In the genomic region with DNA sequence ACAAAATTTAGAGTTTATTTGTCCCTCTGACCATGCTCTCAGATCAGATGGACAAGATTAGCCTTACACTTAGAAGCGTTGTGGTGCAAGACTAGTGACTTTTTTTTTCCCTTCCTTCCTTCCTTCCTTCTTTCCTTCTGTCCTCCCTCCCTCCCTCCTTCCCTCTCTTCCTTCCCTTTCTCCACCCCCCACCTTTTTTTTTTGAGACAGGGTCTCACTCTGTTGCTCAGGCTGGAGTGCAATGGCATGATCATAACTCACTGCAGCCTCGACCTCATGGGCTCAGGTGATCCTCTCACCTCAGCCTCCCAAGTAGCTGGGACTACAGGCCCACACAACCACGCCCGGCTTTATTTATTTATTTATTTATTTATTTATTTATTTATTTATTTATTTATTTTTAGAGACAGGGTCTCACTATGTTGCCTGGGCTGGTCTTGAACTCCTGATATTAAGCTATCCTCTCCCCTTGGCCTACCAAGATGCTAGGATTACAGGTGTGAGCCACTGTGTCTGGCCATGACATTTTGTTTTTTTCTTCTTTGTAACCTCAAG, we compare ENCODE assay signal across 8 cellular contexts. TPM values are rescaled to one million over a fixed set of nuclear protein-coding genes. Genes with fewer than 3 reads are reported as not detected.
DNase-seq lines count a peak whose midpoint lies in the region; ATAC-seq and TF ChIP-seq lines count a peak whose summit lies in the region.
"Not testable (repeated sequence)": the region's sequence is repeated elsewhere in the genome, so short reads cannot be mapped to it uniquely, and the experiment has no call there.

No MANE protein-coding gene starts in this region.

- not testable (repeated sequence) for H3K9me1 ChIP-seq in IMR-90 (ENCODE audit: insufficient read depth, low read length)

- H3K79me2 ChIP-seq in fibroblast of lung (ENCODE audit: control insufficient read depth, insufficient read depth, low read length); neural progenitor cell (ENCODE audit: low read depth): not testable (repeated sequence)

- not testable (repeated sequence) for ATAC-seq in IMR-90 (ENCODE audit: low read depth); left lung; stimulated activated naive CD8-positive, alpha-beta T cell treated with anti-CD3 and anti-CD28 coated beads, Interleukin-15, amount 100 ng/mL, for 72 hours

- intact Hi-C loops in IMR-90 (cut with micrococcal nuclease); left lung (cut with DNase I): not testable (repeated sequence)

- not testable (repeated sequence) for H2AK5ac ChIP-seq in IMR-90 (ENCODE audit: low read depth, low read length)

- H4K91ac ChIP-seq in IMR-90 (ENCODE audit: insufficient read depth, low read depth, low read length): not testable (repeated sequence)

- not testable (repeated sequence) for H3K27me3 Mint-ChIP-seq in activated CD4-positive, alpha-beta memory T cell treated with anti-CD3 and anti-CD28 coated beads, Interleukin-2, amount 10 ng/mL, durations not matched to agents 7 days and 5 days; neural progenitor cell (ENCODE audit: insufficient read depth, low read depth); stimulated activated naive CD8-positive, alpha-beta T cell treated with anti-CD3 and anti-CD28 coated beads, Interleukin-15, amount 100 ng/mL, for 72 hours

- TF ChIP-seq RAD21 in IMR-90 (IDR thresholded peaks at IDR 0.05; ENCODE audit: low read length): not testable (repeated sequence)

- peaks cover 7 to 14% of the 10 kb centered on the region in 2 experiments; a peak in 3 of 4 replicates for H3K79me1 ChIP-seq in IMR-90 (ENCODE audit: low read depth in 1 of 2, low read length in 2 of 2)

- H3K9ac ChIP-seq in IMR-90 (ENCODE audit: low read depth, low read length): peak overlapping the region; percentile 69; the same call in 1 of the 2 replicates
- not testable (repeated sequence) for H3K9ac ChIP-seq in fibroblast of lung (ENCODE audit: insufficient read depth, low read length); neural progenitor cell

- peak overlapping the region; percentile 81 for H3K23ac ChIP-seq in IMR-90 (ENCODE audit: low read depth, low read length)

- H3K4ac ChIP-seq in IMR-90 (ENCODE audit: low read depth, low read length): not testable (repeated sequence)

- not testable (repeated sequence) for BruUV-seq in IMR-90 (replicated peaks; lab: Mats Ljungman, UMichigan)

- H3K4me2 ChIP-seq in IMR-90 (ENCODE audit: low read depth, low read length) (peak overlapping the region; percentile 98), fibroblast of lung (ENCODE audit: extremely low read depth, insufficient read depth, low read length) (peak overlapping the region; percentile 95), neural progenitor cell (peak overlapping the region; percentile 93)

- H3K4me3 ChIP-seq in AG10803 (ENCODE audit: low read length) (peak overlapping the region; percentile 68), IMR-90 (ENCODE audit: insufficient read depth, low read depth, low read length) (peak overlapping the region; percentile 68), brain microvascular endothelial cell (ENCODE audit: low read depth, low read length) (peak overlapping the region; percentile 61), fibroblast of lung (replicated peaks in 1 of 4; ENCODE audit: control extremely low read depth in 1 of 4, insufficient read depth in 1 of 4, low read depth in 3 of 4, low read length in 4 of 4) (peak overlapping the region in 2 of 4 experiments; percentile 66 to 73), left lung (peak overlapping the region; percentile 45 to 58), neural progenitor cell (peak overlapping the region; percentile 66)

- CTCF ChIA-PET in IMR-90 (lab: Yijun Ruan, JAX): interaction anchor here (0.8 to 1.0 kb wide), 2 partner anchors 35 to 55 kb away, joined by 3 to 4 read pairs; no protein-coding TSS in a partner anchor
- CTCF ChIA-PET in activated CD4-positive, alpha-beta memory T cell treated with anti-CD3 and anti-CD28 coated beads, Interleukin-2, amount 10 ng/mL, durations not matched to agents 7 days and 5 days (lab: Charles Lee): interaction anchor here (0.5 kb wide), 1 partner anchor 557 kb away, joined by 3 read pairs; no protein-coding TSS in a partner anchor

- H4K8ac ChIP-seq in IMR-90 (ENCODE audit: low read depth in 2 of 2, low read length in 2 of 2): peak overlapping the region; percentile 54 to 85; a peak in 3 of 4 replicates

- in situ Hi-C loops in IMR-90 (cut with MboI; ENCODE audit: low sequenced_read_pairs); brain microvascular endothelial cell (cut with HindIII; ENCODE audit: low pct_ligation_motif_present, low sequenced_read_pairs): not testable (repeated sequence)

- H3K27ac ChIP-seq in IMR-90 (ENCODE audit: insufficient read depth, low read length); brain microvascular endothelial cell; fibroblast of lung (ENCODE audit: insufficient read depth, low read length); left lung; neural progenitor cell: not testable (repeated sequence)

- H3K14ac ChIP-seq in IMR-90 (replicated peaks; ENCODE audit: low read depth, low read length): peak overlapping the region; percentile 72; the same call in 1 of the 2 replicates

- not testable (repeated sequence) for H2BK5ac ChIP-seq in IMR-90 (ENCODE audit: low read depth, low read length, poor library complexity, severe bottlenecking)

- H3K9me3 Mint-ChIP-seq in activated CD4-positive, alpha-beta memory T cell treated with anti-CD3 and anti-CD28 coated beads, Interleukin-2, amount 10 ng/mL, durations not matched to agents 7 days and 5 days; neural progenitor cell; stimulated activated naive CD8-positive, alpha-beta T cell treated with anti-CD3 and anti-CD28 coated beads, Interleukin-15, amount 100 ng/mL, for 72 hours: not testable (repeated sequence)

- not testable (repeated sequence) for H3K9me3 ChIP-seq in IMR-90 (ENCODE audit: control insufficient read depth, insufficient read depth, low read length); fibroblast of lung (ENCODE audit: control insufficient read depth, insufficient read depth, low read depth, low read length); left lung; neural progenitor cell (ENCODE audit: low read depth)

- not testable (repeated sequence) for H4K20me1 ChIP-seq in IMR-90 (ENCODE audit: insufficient read depth, low read length); fibroblast of lung (ENCODE audit: control insufficient read depth, extremely low read depth, insufficient read depth, low read length)
- peaks cover 11% of the 10 kb centered on the region for H4K20me1 ChIP-seq in neural progenitor cell (ENCODE audit: low read depth)

- H2AK9ac ChIP-seq in IMR-90 (replicated peaks; ENCODE audit: low read depth, low read length, poor library complexity): not testable (repeated sequence)

- not testable (repeated sequence) for H3K18ac ChIP-seq in IMR-90 (ENCODE audit: low read depth, low read length)

- not testable (repeated sequence) for H3K27me3 ChIP-seq in IMR-90 (ENCODE audit: control insufficient read depth, insufficient read depth, low read length); brain microvascular endothelial cell (replicated peaks); fibroblast of lung (ENCODE audit: control insufficient read depth, insufficient read depth, low read length); neural progenitor cell
- peaks cover 0 to 13% of the 10 kb centered on the region in 2 donors for H3K27me3 ChIP-seq in left lung

- POLR2A ChIA-PET in IMR-90 (lab: Charles Lee; ENCODE audit: unreplicated experiment): not testable (repeated sequence)
- POLR2A ChIA-PET in activated CD4-positive, alpha-beta memory T cell treated with anti-CD3 and anti-CD28 coated beads, Interleukin-2, amount 10 ng/mL, durations not matched to agents 7 days and 5 days (lab: Charles Lee): interaction anchor here (0.8 to 1.9 kb wide), 3 partner anchors 23 to 172 kb away, joined by 3 to 11 read pairs (median 4); a partner anchor contains a TSS

- H3K4me1 Mint-ChIP-seq in activated CD4-positive, alpha-beta memory T cell treated with anti-CD3 and anti-CD28 coated beads, Interleukin-2, amount 10 ng/mL, durations not matched to agents 7 days and 5 days: peaks cover 20% of the 10 kb centered on the region
- H3K4me1 Mint-ChIP-seq in neural progenitor cell: not testable (repeated sequence)
- H3K4me1 Mint-ChIP-seq in stimulated activated naive CD8-positive, alpha-beta T cell treated with anti-CD3 and anti-CD28 coated beads, Interleukin-15, amount 100 ng/mL, for 72 hours: peaks cover 22% of the 10 kb centered on the region

- dilution Hi-C loops in IMR-90 (cut with HindIII; ENCODE audit: low sequenced_read_pairs, unreplicated experiment): not testable (repeated sequence)

- not testable (repeated sequence) for TF ChIP-seq CTCF in AG10803 (conservative IDR thresholded peaks at IDR 0.05; ENCODE audit: low read length); IMR-90 (conservative IDR thresholded peaks at IDR 0.05; ENCODE audit: low read depth, low read length); brain microvascular endothelial cell (IDR thresholded peaks at IDR 0.05; ENCODE audit: low read depth, low read length, missing control alignments); fibroblast of lung (conservative IDR thresholded peaks at IDR 0.05 in 1 of 2, IDR thresholded peaks at IDR 0.05 in 1 of 2; ENCODE audit: low read depth in 1 of 2, low read length in 2 of 2); left lung (IDR thresholded peaks at IDR 0.05); neural progenitor cell (IDR thresholded peaks at IDR 0.05)

- not testable (repeated sequence) for DNase-seq in AG10803 (ENCODE audit: low read depth); IMR-90; activated CD4-positive, alpha-beta memory T cell treated with anti-CD3 and anti-CD28 coated beads, Interleukin-2, amount 10 ng/mL, durations not matched to agents 7 days and 5 days; brain microvascular endothelial cell; fibroblast of lung (ENCODE audit: low read depth in 2 of 2); left lung; neural progenitor cell (ENCODE audit: low spot score); stimulated activated naive CD8-positive, alpha-beta T cell treated with anti-CD3 and anti-CD28 coated beads, Interleukin-15, amount 100 ng/mL, for 72 hours

- H2BK15ac ChIP-seq in IMR-90 (ENCODE audit: low read depth, low read length): not testable (repeated sequence)

- no CpG with 5 or more reads among the region's 4 CpGs for WGBS in IMR-90 (ENCODE audit: extremely low coverage in 2 of 2, insufficient read length in 1 of 2), 2 experiments

- H3K4me1 ChIP-seq in IMR-90 (ENCODE audit: control insufficient read depth, insufficient read depth, low read length); fibroblast of lung (ENCODE audit: control insufficient read depth, extremely low read depth, insufficient read depth, low read length); neural progenitor cell: not testable (repeated sequence)
- peaks cover 5 to 15% of the 10 kb centered on the region in 2 donors for H3K4me1 ChIP-seq in left lung

- not testable (repeated sequence) for H3K56ac ChIP-seq in IMR-90 (ENCODE audit: extremely low read depth, insufficient read depth, low read length)

- peaks cover 42% of the 10 kb centered on the region for H3F3A ChIP-seq in neural progenitor cell (ENCODE audit: low read depth)

- H4K5ac ChIP-seq in IMR-90 (ENCODE audit: low read depth, low read length): peak overlapping the region; percentile 86; the same call in 1 of the 2 replicates

- H3K36me3 Mint-ChIP-seq in activated CD4-positive, alpha-beta memory T cell treated with anti-CD3 and anti-CD28 coated beads, Interleukin-2, amount 10 ng/mL, durations not matched to agents 7 days and 5 days (ENCODE audit: low read depth); neural progenitor cell: not testable (repeated sequence)

- not testable (repeated sequence) for H2BK20ac ChIP-seq in IMR-90 (ENCODE audit: low read depth, low read length)

- H3K36me3 ChIP-seq in IMR-90 (ENCODE audit: control insufficient read depth, insufficient read depth, low read length); brain microvascular endothelial cell (replicated peaks); fibroblast of lung (ENCODE audit: control insufficient read depth, insufficient read depth, low read length); left lung; neural progenitor cell: not testable (repeated sequence)

- H3K27ac Mint-ChIP-seq in activated CD4-positive, alpha-beta memory T cell treated with anti-CD3 and anti-CD28 coated beads, Interleukin-2, amount 10 ng/mL, durations not matched to agents 7 days and 5 days: not testable (repeated sequence)
- peak overlapping the region; percentile 98 for H3K27ac Mint-ChIP-seq in neural progenitor cell
- H3K27ac Mint-ChIP-seq in stimulated activated naive CD8-positive, alpha-beta T cell treated with anti-CD3 and anti-CD28 coated beads, Interleukin-15, amount 100 ng/mL, for 72 hours: peak overlapping the region; percentile 81 to 93

- peak overlapping the region; percentile 76 for H3K4me3 Mint-ChIP-seq in activated CD4-positive, alpha-beta memory T cell treated with anti-CD3 and anti-CD28 coated beads, Interleukin-2, amount 10 ng/mL, durations not matched to agents 7 days and 5 days
- peak overlapping the region; percentile 93 for H3K4me3 Mint-ChIP-seq in neural progenitor cell
- peak overlapping the region; percentile 83 to 89 for H3K4me3 Mint-ChIP-seq in stimulated activated naive CD8-positive, alpha-beta T cell treated with anti-CD3 and anti-CD28 coated beads, Interleukin-15, amount 100 ng/mL, for 72 hours

- not testable (repeated sequence) for H2AFZ ChIP-seq in IMR-90 (replicated peaks; ENCODE audit: low read length, poor library complexity); fibroblast of lung (ENCODE audit: low read length)
- peak overlapping the region; percentile 97 for H2AFZ ChIP-seq in neural progenitor cell (replicated peaks)

- not testable (repeated sequence) for TF ChIP-seq POLR2A in IMR-90 (IDR thresholded peaks at IDR 0.05; ENCODE audit: low read depth, low read length)

- not testable (repeated sequence) for H2BK120ac ChIP-seq in IMR-90 (ENCODE audit: low read depth, low read length)

RNA-seq across cellular contexts. Expression of a gene that starts 17.2 kb away (rescaled TPM):
- total RNA-seq in IMR-90 (2012; rRNA removed) (0.54 and 0.56 TPM in 2 replicates), fibroblast of lung (0.51 and 1.2 TPM in 2 replicates), left lung (under 1 TPM; 0.60 to 0.93 TPM), neural progenitor cell (ENCODE audit: low replicate concordance) (0.53 TPM in 1 of 2 replicates, not detected in the other)
- polyA plus RNA-seq in IMR-90 (2012; rRNA removed) (0.27 and 0.32 TPM in 2 replicates), fibroblast of lung (0.60 and 1.3 TPM in 2 replicates)
- 0.27 and 0.42 TPM in 2 replicates for polyA plus RNA-seq in IMR-90 (2012; cell fraction: cytosol; rRNA removed)
- 0.78 and 1.5 TPM in 2 replicates for polyA plus RNA-seq in IMR-90 (2012; cell fraction: nucleus; rRNA removed; ENCODE audit: low replicate concordance)
- total RNA-seq in activated CD4-positive, alpha-beta memory T cell treated with anti-CD3 and anti-CD28 coated beads, Interleukin-2, amount 10 ng/mL, durations not matched to agents 7 days and 5 days: 1 to 10 TPM; 1.3 to 1.9 TPM
- polyA plus RNA-seq in fibroblast of lung (2012): 0.51 and 0.84 TPM in 2 replicates
- polyA minus RNA-seq in fibroblast of lung (ENCODE audit: low replicate concordance): 3.3 TPM in 1 of 2 replicates, not detected in the other

RNA-seq across cellular contexts. Expression of a gene that starts 22.4 kb away (rescaled TPM):
- 49.6 and 56.4 TPM in 2 replicates for total RNA-seq in IMR-90 (2012; rRNA removed)
- 47.9 and 54.7 TPM in 2 replicates for polyA plus RNA-seq in IMR-90 (2012; rRNA removed)
- polyA plus RNA-seq in IMR-90 (2012; cell fraction: cytosol; rRNA removed): 26.5 and 29.6 TPM in 2 replicates
- 145 and 220 TPM in 2 replicates for polyA plus RNA-seq in IMR-90 (2012; cell fraction: nucleus; rRNA removed; ENCODE audit: low replicate concordance)
- 100 to 1,000 TPM; 102 to 103 TPM for total RNA-seq in activated CD4-positive, alpha-beta memory T cell treated with anti-CD3 and anti-CD28 coated beads, Interleukin-2, amount 10 ng/mL, durations not matched to agents 7 days and 5 days
- total RNA-seq in fibroblast of lung: 70.1 and 92.6 TPM in 2 replicates
- 59.5 and 60.4 TPM in 2 replicates for polyA plus RNA-seq in fibroblast of lung
- polyA plus RNA-seq in fibroblast of lung (2012): 37.0 and 40.1 TPM in 2 replicates
- 27.1 and 45.8 TPM in 2 replicates for polyA minus RNA-seq in fibroblast of lung (ENCODE audit: low replicate concordance)
- 10 to 100 TPM; 56.0 to 67.2 TPM for total RNA-seq in left lung
- 59.3 and 66.3 TPM in 2 replicates for total RNA-seq in neural progenitor cell (ENCODE audit: low replicate concordance)

RNA-seq across cellular contexts. Expression of a gene that starts 28.9 kb away (rescaled TPM):
- 5.9 and 10.3 TPM in 2 replicates for total RNA-seq in IMR-90 (2012; rRNA removed)
- 4.5 and 6.0 TPM in 2 replicates for polyA plus RNA-seq in IMR-90 (2012; rRNA removed)
- 1.4 and 1.6 TPM in 2 replicates for polyA plus RNA-seq in IMR-90 (2012; cell fraction: cytosol; rRNA removed)
- polyA plus RNA-seq in IMR-90 (2012; cell fraction: nucleus; rRNA removed; ENCODE audit: low replicate concordance): 0.41 and 1.9 TPM in 2 replicates
- total RNA-seq in activated CD4-positive, alpha-beta memory T cell treated with anti-CD3 and anti-CD28 coated beads, Interleukin-2, amount 10 ng/mL, durations not matched to agents 7 days and 5 days: 1 to 10 TPM; 5.0 to 5.1 TPM
- total RNA-seq in fibroblast of lung: 8.2 and 9.7 TPM in 2 replicates
- 8.8 and 9.0 TPM in 2 replicates for polyA plus RNA-seq in fibroblast of lung
- 5.3 TPM in 2 replicates for polyA plus RNA-seq in fibroblast of lung (2012)
- polyA minus RNA-seq in fibroblast of lung (ENCODE audit: low replicate concordance): 0.98 and 2.0 TPM in 2 replicates
- 1 to 10 TPM; 4.1 to 6.4 TPM for total RNA-seq in left lung
- 14.7 and 21.1 TPM in 2 replicates for total RNA-seq in neural progenitor cell (ENCODE audit: low replicate concordance)

RNA-seq across cellular contexts. Expression of a gene that starts 35.9 kb away (rescaled TPM):
- total RNA-seq in IMR-90 (2012; rRNA removed): 9.0 and 9.2 TPM in 2 replicates
- polyA plus RNA-seq in IMR-90 (2012; rRNA removed): 6.2 TPM in 2 replicates
- 4.7 and 5.4 TPM in 2 replicates for polyA plus RNA-seq in IMR-90 (2012; cell fraction: cytosol; rRNA removed)
- 14.3 and 16.5 TPM in 2 replicates for polyA plus RNA-seq in IMR-90 (2012; cell fraction: nucleus; rRNA removed; ENCODE audit: low replicate concordance)
- total RNA-seq in activated CD4-positive, alpha-beta memory T cell treated with anti-CD3 and anti-CD28 coated beads, Interleukin-2, amount 10 ng/mL, durations not matched to agents 7 days and 5 days: 10 to 100 TPM; 27.7 TPM
- 10.2 and 10.5 TPM in 2 replicates for total RNA-seq in fibroblast of lung
- polyA plus RNA-seq in fibroblast of lung: 5.4 and 5.7 TPM in 2 replicates
- polyA plus RNA-seq in fibroblast of lung (2012): 4.2 and 4.3 TPM in 2 replicates
- polyA minus RNA-seq in fibroblast of lung (ENCODE audit: low replicate concordance): 9.3 and 10.0 TPM in 2 replicates
- total RNA-seq in left lung: 10 to 100 TPM; 15.3 to 17.5 TPM
- total RNA-seq in neural progenitor cell (ENCODE audit: low replicate concordance): 8.7 and 13.3 TPM in 2 replicates
